Comparison of ENCODE assay signal across 10 cellular contexts in genomic region chr20:41086402-41087324, GRCh38. TPM values are rescaled to one million over a fixed set of nuclear protein-coding genes. Genes with fewer than 3 reads are reported as not detected.
DNase-seq lines count a peak whose midpoint lies in the region; ATAC-seq and TF ChIP-seq lines count a peak whose summit lies in the region.
"Had no signal": no experiment of that assay in that cellular context is flagged by ENCODE, and none has a peak within 500 bp of the region (broad histone marks: within the 10 kb centered on the region; RNA-seq: fewer than 3 reads in every experiment).

No MANE protein-coding gene starts in this region.

- no peaks in the 10 kb centered on the region for H3K9me3 Mint-ChIP-seq in activated naive CD8-positive, alpha-beta T cell treated with anti-CD3 and anti-CD28 coated beads, Interleukin-2, amount 10 ng/mL, durations not matched to agents 7 days and 5 days
- H3K9me3 Mint-ChIP-seq in stimulated activated naive CD8-positive, alpha-beta T cell treated with anti-CD3 and anti-CD28 coated beads, Interleukin-15, amount 100 ng/mL, for 72 hours, result no peaks in the 10 kb centered on the region
- H3K9me3 Mint-ChIP-seq: brain had no signal

- H3K4me1 Mint-ChIP-seq in activated naive CD8-positive, alpha-beta T cell treated with anti-CD3 and anti-CD28 coated beads, Interleukin-2, amount 10 ng/mL, durations not matched to agents 7 days and 5 days, result peaks cover 17% of the 10 kb centered on the region
- peaks cover 11% of the 10 kb centered on the region for H3K4me1 Mint-ChIP-seq in stimulated activated naive CD8-positive, alpha-beta T cell treated with anti-CD3 and anti-CD28 coated beads, Interleukin-15, amount 100 ng/mL, for 72 hours

- POLR2A ChIA-PET in activated naive CD8-positive, alpha-beta T cell treated with anti-CD3 and anti-CD28 coated beads, Interleukin-2, amount 10 ng/mL, durations not matched to agents 7 days and 5 days (lab: Charles Lee), result interaction anchor here (1.0 kb wide), 1 partner anchor 75 kb away, joined by 3 read pairs; no protein-coding TSS in a partner anchor

- peaks cover 60% of the 10 kb centered on the region for H3K36me3 ChIP-seq in cardiac muscle cell
- peaks cover 80% of the 10 kb centered on the region for H3K36me3 ChIP-seq in left ventricle myocardium inferior
- peaks cover 4 to 58% of the 10 kb centered on the region in 2 donors for H3K36me3 ChIP-seq in gastrocnemius medialis

- H3K36me3 Mint-ChIP-seq in activated naive CD8-positive, alpha-beta T cell treated with anti-CD3 and anti-CD28 coated beads, Interleukin-2, amount 10 ng/mL, durations not matched to agents 7 days and 5 days, result peaks cover 54% of the 10 kb centered on the region

- intact Hi-C loops in left ventricle myocardium inferior (cut with micrococcal nuclease) (no loop called here), gastrocnemius medialis (cut with DNase I; ENCODE audit: low total_unique reads) (no loop called here)

- H3K27me3 Mint-ChIP-seq in activated naive CD8-positive, alpha-beta T cell treated with anti-CD3 and anti-CD28 coated beads, Interleukin-2, amount 10 ng/mL, durations not matched to agents 7 days and 5 days, result no peaks in the 10 kb centered on the region
- H3K27me3 Mint-ChIP-seq in stimulated activated naive CD8-positive, alpha-beta T cell treated with anti-CD3 and anti-CD28 coated beads, Interleukin-15, amount 100 ng/mL, for 72 hours, result no peaks in the 10 kb centered on the region
- H3K27me3 Mint-ChIP-seq: brain had no signal

- in situ Hi-C loops in gastrocnemius medialis (cut with MboI; ENCODE audit: low sequenced_read_pairs in 4 of 4), result no loop called here

- TF ChIP-seq CTCF in cardiac muscle cell (IDR thresholded peaks at IDR 0.05; ENCODE audit: low read depth, low read length) (no peak), left ventricle myocardium inferior (IDR thresholded peaks at IDR 0.05; ENCODE audit: borderline replicate concordance) (no peak), gastrocnemius medialis (IDR thresholded peaks at IDR 0.05 in 4 of 5, conservative IDR thresholded peaks at IDR 0.05 in 1 of 5) (no peak)

- DNase-seq in cardiac muscle cell (ENCODE audit: low read depth in 1 of 2, low spot score in 1 of 2) (peak in 1 of 2 donors; percentile 30), left ventricle myocardium inferior (no peak), NCI-H748 (lab: John Stamatoyannopoulos, UW; ENCODE audit: unreplicated experiment) (peak; percentile 96), gastrocnemius medialis (no peak), iPS-NIHi11 (ENCODE audit: low spot score) (no peak)
- DNase-seq in activated naive CD8-positive, alpha-beta T cell treated with anti-CD3 and anti-CD28 coated beads, Interleukin-2, amount 10 ng/mL, durations not matched to agents 7 days and 5 days, result no peak
- DNase-seq in stimulated activated naive CD8-positive, alpha-beta T cell treated with anti-CD3 and anti-CD28 coated beads, Interleukin-15, amount 100 ng/mL, for 72 hours, result no peak
- no peak for DNase-seq in stimulated activated CD4-positive, alpha-beta T cell treated with anti-CD3 and anti-CD28 coated beads, Interleukin-2, amount 100 ng/mL, for 24 hours
- DNase-seq: retina had no signal

- H3K4me3 ChIP-seq in cardiac muscle cell (no peak overlapping the region), left ventricle myocardium inferior (no peak overlapping the region), gastrocnemius medialis (no peak overlapping the region)

- no peak for TF ChIP-seq POLR2A in gastrocnemius medialis (IDR thresholded peaks at IDR 0.05)

- H3K4me3 Mint-ChIP-seq in activated naive CD8-positive, alpha-beta T cell treated with anti-CD3 and anti-CD28 coated beads, Interleukin-2, amount 10 ng/mL, durations not matched to agents 7 days and 5 days, result peak overlapping the region; percentile 20
- no peak overlapping the region for H3K4me3 Mint-ChIP-seq in stimulated activated naive CD8-positive, alpha-beta T cell treated with anti-CD3 and anti-CD28 coated beads, Interleukin-15, amount 100 ng/mL, for 72 hours
- H3K4me3 Mint-ChIP-seq: brain had no signal

- H3K27ac ChIP-seq in cardiac muscle cell, result peak overlapping the region; percentile 32
- H3K27ac ChIP-seq in left ventricle myocardium inferior (replicated peaks), result no peak overlapping the region
- H3K27ac ChIP-seq in gastrocnemius medialis, result no peak overlapping the region

- ATAC-seq in activated naive CD8-positive, alpha-beta T cell treated with anti-CD3 and anti-CD28 coated beads, Interleukin-2, amount 10 ng/mL, durations not matched to agents 7 days and 5 days (ENCODE audit: low read depth), result no peak
- no peak for ATAC-seq in stimulated activated naive CD8-positive, alpha-beta T cell treated with anti-CD3 and anti-CD28 coated beads, Interleukin-15, amount 100 ng/mL, for 72 hours
- no peak for ATAC-seq in gastrocnemius medialis

- peaks cover 8% of the 10 kb centered on the region for H3K4me1 ChIP-seq in cardiac muscle cell (ENCODE audit: low read depth)
- H3K4me1 ChIP-seq in left ventricle myocardium inferior, result peaks cover 8% of the 10 kb centered on the region
- no peaks in the 10 kb centered on the region for H3K4me1 ChIP-seq in gastrocnemius medialis

- no peaks in the 10 kb centered on the region for H3K27me3 ChIP-seq in cardiac muscle cell
- H3K27me3 ChIP-seq in left ventricle myocardium inferior (ENCODE audit: low read depth), result no peaks in the 10 kb centered on the region
- H3K27me3 ChIP-seq in gastrocnemius medialis, result no peaks in the 10 kb centered on the region

- peak overlapping the region; percentile 61 for H3K27ac Mint-ChIP-seq in activated naive CD8-positive, alpha-beta T cell treated with anti-CD3 and anti-CD28 coated beads, Interleukin-2, amount 10 ng/mL, durations not matched to agents 7 days and 5 days
- no peak overlapping the region for H3K27ac Mint-ChIP-seq in stimulated activated naive CD8-positive, alpha-beta T cell treated with anti-CD3 and anti-CD28 coated beads, Interleukin-15, amount 100 ng/mL, for 72 hours
- H3K27ac Mint-ChIP-seq: brain had no signal

- no peaks in the 10 kb centered on the region for H3K9me3 ChIP-seq in cardiac muscle cell (ENCODE audit: low read depth)
- no peaks in the 10 kb centered on the region for H3K9me3 ChIP-seq in left ventricle myocardium inferior (replicated peaks)
- H3K9me3 ChIP-seq in gastrocnemius medialis, result no peaks in the 10 kb centered on the region

RNA-seq across cellular contexts. Expression of gene PLCG1, which starts 50.7 kb away (rescaled TPM):
- 67.4 and 87.6 TPM in 2 replicates for total RNA-seq in cardiac muscle cell
- polyA plus RNA-seq in cardiac muscle cell, result 43.7 and 48.8 TPM in 2 replicates
- total RNA-seq in left ventricle myocardium inferior, result 46.1 TPM
- 100 to 1,000 TPM; 419 to 425 TPM for total RNA-seq in activated naive CD8-positive, alpha-beta T cell treated with anti-CD3 and anti-CD28 coated beads, Interleukin-2, amount 10 ng/mL, durations not matched to agents 7 days and 5 days
- 10 to 100 TPM; 19.9 to 58.0 (median 35.0) TPM for total RNA-seq in gastrocnemius medialis

RNA-seq across cellular contexts. Expression of gene TOP1, which starts 58.0 kb away (rescaled TPM):
- total RNA-seq in cardiac muscle cell, result 12.4 and 21.5 TPM in 2 replicates
- polyA plus RNA-seq in cardiac muscle cell, result 21.5 and 21.7 TPM in 2 replicates
- 23.9 TPM for total RNA-seq in left ventricle myocardium inferior
- total RNA-seq in activated naive CD8-positive, alpha-beta T cell treated with anti-CD3 and anti-CD28 coated beads, Interleukin-2, amount 10 ng/mL, durations not matched to agents 7 days and 5 days, result 10 to 100 TPM; 72.6 to 75.2 TPM
- total RNA-seq in gastrocnemius medialis, result 10 to 100 TPM in 3 of 4 donors, 1 to 10 TPM in 1; 9.4 to 13.6 (median 12.2) TPM
